ENCODE assay signal across 8 cellular contexts in the genomic region with DNA sequence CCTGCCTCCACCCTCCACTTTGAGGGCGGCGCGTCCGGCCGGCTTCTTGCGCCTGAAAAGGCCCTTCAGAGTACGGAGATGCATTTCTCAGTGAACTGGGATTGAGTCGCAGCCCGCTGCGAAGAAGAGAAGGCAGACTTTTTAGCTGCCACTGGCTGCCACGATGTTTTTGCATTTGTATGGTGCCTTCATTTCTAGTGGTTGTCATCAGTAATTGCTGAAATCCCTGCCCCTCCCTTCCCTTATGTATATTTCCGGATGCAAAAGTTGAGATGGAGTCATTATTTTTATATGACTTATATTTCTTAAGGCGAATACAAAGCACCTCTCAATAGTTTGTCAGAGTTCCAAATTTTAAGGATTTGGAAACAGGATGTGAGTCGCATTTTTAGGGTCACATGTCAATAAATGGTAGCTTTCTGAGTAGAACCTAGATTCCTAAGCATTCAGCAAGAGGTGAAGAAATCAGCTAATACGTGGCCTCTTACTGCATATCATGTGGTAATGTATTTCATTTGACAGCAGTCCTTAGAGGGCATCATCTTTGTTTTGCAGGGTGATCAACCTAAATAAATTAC. TPM values are rescaled to one million over a fixed set of nuclear protein-coding genes. Genes with fewer than 3 reads are reported as not detected.
DNase-seq lines count a peak whose midpoint lies in the region; ATAC-seq, FAIRE-seq and TF ChIP-seq lines count a peak whose summit lies in the region.

No MANE protein-coding gene starts in this region.

- H3K4me1 ChIP-seq in pancreas: peaks cover 0 to 6% (median 0%) of the 10 kb centered on the region in 3 donors

- WGBS in pancreas, 2 donors: 0 to 16% methylated on average over 15 of the region's 15 CpGs

- H3K4me1 Mint-ChIP-seq in activated CD4-positive, alpha-beta T cell treated with anti-CD3 and anti-CD28 coated beads, Interleukin-2, amount 10 ng/mL, durations not matched to agents 7 days and 5 days: peaks cover 29% of the 10 kb centered on the region

- H3K9me3 Mint-ChIP-seq in activated CD4-positive, alpha-beta T cell treated with anti-CD3 and anti-CD28 coated beads, Interleukin-2, amount 10 ng/mL, durations not matched to agents 7 days and 5 days: no peaks in the 10 kb centered on the region

- H3K9me3 ChIP-seq in pancreas: no peaks in the 10 kb centered on the region

- TF ChIP-seq CTCF in pancreas (IDR thresholded peaks at IDR 0.05): no peak

- CTCF ChIA-PET in activated CD4-positive, alpha-beta T cell treated with anti-CD3 and anti-CD28 coated beads, Interleukin-2, amount 10 ng/mL, durations not matched to agents 7 days and 5 days (lab: Charles Lee): interaction anchor here (0.7 kb wide), 1 partner anchor 319 kb away, joined by 3 read pairs; no protein-coding TSS in a partner anchor

- peak overlapping the region; percentile 89 for H3K27ac Mint-ChIP-seq in activated CD4-positive, alpha-beta T cell treated with anti-CD3 and anti-CD28 coated beads, Interleukin-2, amount 10 ng/mL, durations not matched to agents 7 days and 5 days

- peak; percentile 16 for DNase-seq in activated CD4-positive, alpha-beta T cell treated with anti-CD3 and anti-CD28 coated beads, Interleukin-2, amount 10 ng/mL, durations not matched to agents 7 days and 5 days
- no peak for DNase-seq in activated CD4-positive, alpha-beta T cell treated with anti-CD3 and anti-CD28 coated beads, Interleukin-2, amount 50 U/mL, for 48 hours
- DNase-seq in epithelial cell of prostate (ENCODE audit: low read depth, low spot score) (peak; percentile 0), pancreas (peak in 1 of 6 donors; percentile 16), NCI-H2081 treated with DMSO at 0.1 percent for 48 hours (lab: John Stamatoyannopoulos, UW) (no peak)
- DNase-seq in stimulated activated CD4-positive, alpha-beta T cell treated with anti-CD3 and anti-CD28 coated beads, Interleukin-12 subunit alpha, Interleukin-12 subunit beta, amount 100 ng/mL, for 4 hours: no peak
- DNase-seq in activated CD4-positive, CD25-positive, alpha-beta regulatory T cell (lab: John Stamatoyannopoulos, UW): no peak

- intact Hi-C loops in pancreas (cut with DNase I): no loop called here

- FAIRE-seq in pancreas (lab: Jason Lieb, UNC): no peak

- ATAC-seq in SK-N-SH treated with all-trans-retinoic acid at 6 μM for 48 hours (peak; percentile 5; the same call in 2 of the 3 replicates), pancreas (no peak)

- H3K27me3 Mint-ChIP-seq in activated CD4-positive, alpha-beta T cell treated with anti-CD3 and anti-CD28 coated beads, Interleukin-2, amount 10 ng/mL, durations not matched to agents 7 days and 5 days: no peaks in the 10 kb centered on the region

- H3K27ac ChIP-seq in epithelial cell of prostate (peak overlapping the region; percentile 87), pancreas (peak overlapping the region; percentile 62 to 86 (median 82))

- POLR2A ChIA-PET in activated CD4-positive, alpha-beta T cell treated with anti-CD3 and anti-CD28 coated beads, Interleukin-2, amount 10 ng/mL, durations not matched to agents 7 days and 5 days (lab: Charles Lee): no interaction called here

- H3K4me3 Mint-ChIP-seq in activated CD4-positive, alpha-beta T cell treated with anti-CD3 and anti-CD28 coated beads, Interleukin-2, amount 10 ng/mL, durations not matched to agents 7 days and 5 days: peak overlapping the region; percentile 75

- peak overlapping the region; percentile 50 to 71 (median 58) for H3K4me3 ChIP-seq in pancreas

- H3K27me3 ChIP-seq in pancreas: peaks cover 0 to 25% (median 0%) of the 10 kb centered on the region in 4 donors

- no peaks in the 10 kb centered on the region for H3K36me3 ChIP-seq in pancreas

- peaks cover 3% of the 10 kb centered on the region for H3K36me3 Mint-ChIP-seq in activated CD4-positive, alpha-beta T cell treated with anti-CD3 and anti-CD28 coated beads, Interleukin-2, amount 10 ng/mL, durations not matched to agents 7 days and 5 days (ENCODE audit: low read depth)

TF ChIP-seq in SK-N-SH treated with all-trans-retinoic acid at 6 μM for 48 hours, 23 proteins besides CTCF, POLR2A, EP300 and RAD21:
- TF ChIP-seq TOX (CRISPR knock-in tag; IDR thresholded peaks at IDR 0.05; ENCODE audit: borderline replicate concordance) (no peak), CSDC2 (CRISPR knock-in tag; IDR thresholded peaks at IDR 0.05) (no peak), ISL1 (CRISPR knock-in tag; IDR thresholded peaks at IDR 0.05) (no peak), SNAI2 (CRISPR knock-in tag; IDR thresholded peaks at IDR 0.05) (no peak), ARNTL (CRISPR knock-in tag; IDR thresholded peaks at IDR 0.05; ENCODE audit: borderline replicate concordance, low read depth) (no peak), TCF4 (CRISPR knock-in tag; IDR thresholded peaks at IDR 0.05; ENCODE audit: borderline replicate concordance) (no peak), GLIS3 (CRISPR knock-in tag; IDR thresholded peaks at IDR 0.05) (no peak)
- TF ChIP-seq, protein P1, sequence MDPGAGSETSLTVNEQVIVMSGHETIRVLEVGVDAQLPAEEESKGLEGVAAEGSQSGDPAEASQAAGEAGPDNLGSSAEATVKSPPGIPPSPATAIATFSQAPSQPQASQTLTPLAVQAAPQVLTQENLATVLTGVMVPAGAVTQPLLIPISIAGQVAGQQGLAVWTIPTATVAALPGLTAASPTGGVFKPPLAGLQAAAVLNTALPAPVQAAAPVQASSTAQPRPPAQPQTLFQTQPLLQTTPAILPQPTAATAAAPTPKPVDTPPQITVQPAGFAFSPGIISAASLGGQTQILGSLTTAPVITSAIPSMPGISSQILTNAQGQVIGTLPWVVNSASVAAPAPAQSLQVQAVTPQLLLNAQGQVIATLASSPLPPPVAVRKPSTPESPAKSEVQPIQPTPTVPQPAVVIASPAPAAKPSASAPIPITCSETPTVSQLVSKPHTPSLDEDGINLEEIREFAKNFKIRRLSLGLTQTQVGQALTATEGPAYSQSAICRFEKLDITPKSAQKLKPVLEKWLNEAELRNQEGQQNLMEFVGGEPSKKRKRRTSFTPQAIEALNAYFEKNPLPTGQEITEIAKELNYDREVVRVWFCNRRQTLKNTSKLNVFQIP (CRISPR knock-in tag; IDR thresholded peaks at IDR 0.05; ENCODE audit: borderline replicate concordance, low read depth): no peak

RNA-seq across cellular contexts. Expression of a gene that starts 0.7 kb away (rescaled TPM):
- 10 to 100 TPM; 72.3 to 76.5 TPM for total RNA-seq in activated CD4-positive, alpha-beta T cell treated with anti-CD3 and anti-CD28 coated beads, Interleukin-2, amount 10 ng/mL, durations not matched to agents 7 days and 5 days
- total RNA-seq in pancreas: 10 to 100 TPM; 17.3 to 56.6 (median 28.7) TPM
- polyA plus RNA-seq in pancreas: 10 to 100 TPM; 20.4 to 61.9 TPM

RNA-seq across cellular contexts. Expression of a gene that starts 41.8 kb away (rescaled TPM):
- total RNA-seq in activated CD4-positive, alpha-beta T cell treated with anti-CD3 and anti-CD28 coated beads, Interleukin-2, amount 10 ng/mL, durations not matched to agents 7 days and 5 days: not detected
- not detected for total RNA-seq in pancreas
- polyA plus RNA-seq in pancreas: not detected

Comparison
In these comparisons a context has a peak if more than half of its experiments do, and no peak if none do; other contexts are left out.
1. DNase-seq: peak in activated CD4-positive, alpha-beta T cell treated with anti-CD3 and anti-CD28 coated beads, Interleukin-2, amount 10 ng/mL, durations not matched to agents 7 days and 5 days (single experiment) and epithelial cell of prostate (single experiment); none in activated CD4-positive, alpha-beta T cell treated with anti-CD3 and anti-CD28 coated beads, Interleukin-2, amount 50 U/mL, for 48 hours (0 of 2), stimulated activated CD4-positive, alpha-beta T cell treated with anti-CD3 and anti-CD28 coated beads, Interleukin-12 subunit alpha, Interleukin-12 subunit beta, amount 100 ng/mL, for 4 hours (single experiment), NCI-H2081 treated with DMSO at 0.1 percent for 48 hours (single experiment) and activated CD4-positive, CD25-positive, alpha-beta regulatory T cell (0 of 4).